22 cellular contexts compared by ENCODE assay signal in the genomic region with DNA sequence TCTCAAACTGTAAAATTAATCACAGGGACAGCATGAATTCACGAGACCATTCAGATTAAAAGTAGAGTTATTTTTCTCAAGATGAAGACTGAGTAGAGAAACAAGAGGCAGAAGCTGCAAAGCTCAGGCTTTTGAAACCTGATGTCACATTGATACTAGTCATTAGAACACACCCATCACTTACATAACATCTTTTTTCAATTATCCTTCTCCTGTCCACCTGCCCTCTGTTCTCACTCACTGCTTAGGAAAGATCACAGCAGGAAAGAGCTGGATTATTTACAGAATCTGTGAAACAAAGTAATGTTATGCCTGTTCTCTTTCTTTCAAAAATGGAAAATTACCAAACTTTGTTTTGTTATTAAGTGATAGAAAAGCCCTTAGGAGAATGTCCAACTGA.
DNase-seq lines count a peak whose midpoint lies in the region; ATAC-seq and TF ChIP-seq lines count a peak whose summit lies in the region.
"Had no signal": no experiment of that assay in that cellular context is flagged by ENCODE, and none has a peak within 500 bp of the region (broad histone marks: within the 10 kb centered on the region; RNA-seq: fewer than 3 reads in every experiment).

No MANE protein-coding gene starts in this region.

- ATAC-seq in GM18867 (IDR thresholded peaks at IDR 0.05; ENCODE audit: unreplicated experiment) = no peak
- ATAC-seq: A549, PC-3 had no signal

- no peaks in the 10 kb centered on the region for H3K4me1 ChIP-seq in ascending aorta
- H3K4me1 ChIP-seq: A549; BLaER1 treated with 17β-estradiol and CSF1 and Interleukin-3, amounts not matched to agents 10 nM and 100 nM; Caco-2 had no signal

- no peak overlapping the region for H3K27ac ChIP-seq in ascending aorta
- H3K27ac ChIP-seq: A549; BLaER1 treated with 17β-estradiol and CSF1 and Interleukin-3, amounts not matched to agents 10 nM and 100 nM had no signal

- no peaks in the 10 kb centered on the region for H3K9me3 ChIP-seq in ascending aorta
- H3K9me3 ChIP-seq: A549; BLaER1 treated with 17β-estradiol and CSF1 and Interleukin-3, amounts not matched to agents 10 nM and 100 nM; Caco-2 had no signal

- intact Hi-C loops in ascending aorta (cut with DNase I) = no loop called here

- no peak overlapping the region for H3K4me3 ChIP-seq in ascending aorta
- H3K4me3 ChIP-seq: A549; BLaER1 treated with 17β-estradiol and CSF1 and Interleukin-3, amounts not matched to agents 10 nM and 100 nM had no signal

- in situ Hi-C loops in G401 (cut with HindIII; ENCODE audit: low sequenced_read_pairs) = loop anchor here (25.0 kb wide), 1 partner anchor 128 kb away; no protein-coding TSS in a partner anchor

- peak; percentile 51 for DNase-seq in G401 (ENCODE audit: low spot score)
- peak; percentile 27 for DNase-seq in NCI-H146 treated with DMSO at 0.1 percent for 48 hours (lab: John Stamatoyannopoulos, UW; ENCODE audit: unreplicated experiment)
- DNase-seq in NCI-H748 (lab: John Stamatoyannopoulos, UW; ENCODE audit: unreplicated experiment) = peak; percentile 32
- peak; percentile 18 for DNase-seq in cerebellum (ENCODE audit: low spot score)
- DNase-seq in activated CD4-positive, CD25-positive, alpha-beta regulatory T cell (lab: John Stamatoyannopoulos, UW) = no peak
- DNase-seq in NCI-H1694 (lab: John Stamatoyannopoulos, UW) = no peak
- DNase-seq in ascending aorta (ENCODE audit: low spot score in 2 of 2) = no peak
- DNase-seq: AML-193; Caco-2; CD4-positive, alpha-beta T cell; GF-D8; HCEC 1CT; NCI-H1048; NCI-H187 treated with DMSO at 0.1 percent for 48 hours; NCI-H345; NCI-H524 treated with DMSO at 0.1 percent for 48 hours; NK-92 treated with Interleukin-12 subunit alpha and Interleukin-12 subunit beta, amount 100 ng/mL, for 24 hours; PC-3; T-helper 2 cell had no signal

- H3K27me3 ChIP-seq in ascending aorta = no peaks in the 10 kb centered on the region
- H3K27me3 ChIP-seq: BLaER1 treated with 17β-estradiol and CSF1 and Interleukin-3, amounts not matched to agents 10 nM and 100 nM had no signal

- TF ChIP-seq CTCF in ascending aorta (IDR thresholded peaks at IDR 0.05) = no peak

- H3K36me3 ChIP-seq in ascending aorta = peaks cover 7 to 8% of the 10 kb centered on the region in 2 donors

Comparison
In these comparisons a context has a peak if more than half of its experiments do, and no peak if none do; other contexts are left out.
1. DNase-seq: peak in G401 (single experiment), NCI-H146 treated with DMSO at 0.1 percent for 48 hours (single experiment), NCI-H748 (single experiment) and cerebellum (single experiment); none in activated CD4-positive, CD25-positive, alpha-beta regulatory T cell (0 of 4), NCI-H1694 (single experiment) and ascending aorta (0 of 2).